In genomic region chr12:85923767-85924331, GRCh38 we compare ENCODE assay signal across 8 cellular contexts. TPM values are rescaled to one million over a fixed set of nuclear protein-coding genes. Genes with fewer than 3 reads are reported as not detected.
DNase-seq lines count a peak whose midpoint lies in the region; ATAC-seq, FAIRE-seq and TF ChIP-seq lines count a peak whose summit lies in the region.

No MANE protein-coding gene starts in this region.

- DNase-seq in NCI-H774 (lab: John Stamatoyannopoulos, UW), result peak; percentile 22
- DNase-seq in esophagus squamous epithelium (lab: John Stamatoyannopoulos, UW), result no peak
- no peak for DNase-seq in spleen
- no peak for DNase-seq in stimulated activated CD4-positive, alpha-beta T cell treated with anti-CD3 and anti-CD28 coated beads, Interleukin-1b, Interleukin-23, amount 100 ng/mL, for 48 hours
- DNase-seq in SKM-1 treated with dmso at 0.1 percent for 144 hours (lab: John Stamatoyannopoulos, UW; ENCODE audit: unreplicated experiment), result no peak
- DNase-seq in hepatic stellate cell (ENCODE audit: low spot score), result no peak

- no peak for TF ChIP-seq POLR2A in esophagus squamous epithelium (IDR thresholded peaks at IDR 0.05)
- no peak for TF ChIP-seq POLR2A in spleen (IDR thresholded peaks at IDR 0.05)

- FAIRE-seq in A204.1 (lab: Jason Lieb, UNC), result peak; percentile 96

- no peak overlapping the region for H3K4me3 ChIP-seq in esophagus squamous epithelium
- no peak overlapping the region for H3K4me3 ChIP-seq in spleen

- H3K27me3 ChIP-seq in esophagus squamous epithelium, result no peaks in the 10 kb centered on the region
- H3K27me3 ChIP-seq in spleen (replicated peaks in 1 of 7), result no peaks in the 10 kb centered on the region

- H3K27ac ChIP-seq in esophagus squamous epithelium, result no peak overlapping the region
- no peak overlapping the region for H3K27ac ChIP-seq in spleen

- H3K36me3 ChIP-seq in esophagus squamous epithelium, result no peaks in the 10 kb centered on the region
- H3K36me3 ChIP-seq in spleen, result no peaks in the 10 kb centered on the region

- intact Hi-C loops in esophagus squamous epithelium (cut with DNase I) (no loop called here), spleen (cut with DNase I; ENCODE audit: low total_unique reads) (no loop called here)

- WGBS in esophagus squamous epithelium, 2 donors, result 82 to 87% methylated on average over 1 of the region's 1 CpG
- 88 to 91% (median 89%) methylated on average over 1 of the region's 1 CpG for WGBS in spleen, 5 donors

- TF ChIP-seq CTCF in esophagus squamous epithelium (IDR thresholded peaks at IDR 0.05) (peak in 5 of 6 experiments; percentile 15 to 71 (median 59)), spleen (IDR thresholded peaks at IDR 0.05 in 8 of 11, conservative IDR thresholded peaks at IDR 0.05 in 3 of 11) (peak in 8 of 11 experiments; percentile 6 to 54 (median 38))

- H3K4me1 ChIP-seq in esophagus squamous epithelium (no peaks in the 10 kb centered on the region), spleen (no peaks in the 10 kb centered on the region)

- H3K9me3 ChIP-seq in esophagus squamous epithelium (no peaks in the 10 kb centered on the region), spleen (no peaks in the 10 kb centered on the region)

- ATAC-seq in GM18867 (IDR thresholded peaks at IDR 0.05; ENCODE audit: unreplicated experiment), result peak; percentile 41

RNA-seq across cellular contexts. Expression of gene NTS, which starts 49.8 kb away (rescaled TPM):
- 1 to 10 TPM in 1 of 4 donors, not detected in 3; 5.0 TPM for total RNA-seq in esophagus squamous epithelium
- total RNA-seq in spleen, result 1 to 10 TPM in 1 of 7 donors, under 1 TPM in 3, not detected in 3; 0.20 to 1.0 (median 0.41) TPM
- under 1 TPM in 2 of 3 donors, not detected in 1; 0.20 to 0.90 TPM for polyA plus RNA-seq in spleen
